In the genomic region with DNA sequence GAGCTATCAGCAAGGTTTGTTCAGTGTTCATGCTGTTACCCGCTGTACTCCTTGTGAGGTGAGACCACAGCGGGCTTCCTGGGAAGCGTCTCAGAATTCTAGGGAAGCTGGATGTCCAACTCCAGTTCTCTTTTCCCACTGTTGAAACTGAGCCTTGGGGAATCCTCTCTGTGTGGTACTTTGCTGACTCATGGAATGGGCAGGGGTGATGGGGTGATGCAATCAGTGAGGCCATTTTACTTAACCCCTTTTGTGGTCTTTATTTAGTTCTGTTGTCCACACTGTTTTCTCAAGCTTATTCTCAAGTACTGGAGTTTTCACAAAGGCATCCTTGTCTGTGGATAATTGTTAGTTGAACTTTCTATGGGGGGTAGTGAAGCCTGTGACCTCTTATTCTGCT, we compare ENCODE assay signal across 29 cellular contexts. TPM values are rescaled to one million over a fixed set of nuclear protein-coding genes. Genes with fewer than 3 reads are reported as not detected.
"Had no signal": no experiment of that assay in that cellular context is flagged by ENCODE, and none has a peak within 500 bp of the region (broad histone marks: within the 10 kb centered on the region; RNA-seq: fewer than 3 reads in every experiment).

No MANE protein-coding gene starts in this region.

- H3K36me3 ChIP-seq: adrenal gland, ascending aorta, brain microvascular endothelial cell, esophagus muscularis mucosa, gastrocnemius medialis, left ventricle myocardium inferior, neutrophil, right lobe of liver, transverse colon had no signal

- H3K4me1 Mint-ChIP-seq: activated naive CD8-positive, alpha-beta T cell treated with anti-CD3 and anti-CD28 coated beads for 36 hours; nephron had no signal

- H3K27me3 ChIP-seq: adrenal gland, ascending aorta, brain microvascular endothelial cell, esophagus muscularis mucosa, gastrocnemius medialis, neutrophil, right lobe of liver, testis, transverse colon had no signal

- H3K9me3 Mint-ChIP-seq: T-helper 2 cell treated with Interferon-gamma antibody and Interleukin-4, amounts not matched to agents 5 μg/mL and 100 μg/mL, for 36 hours had no signal

- ATAC-seq: gastrocnemius medialis; right lobe of liver; stimulated activated naive CD8-positive, alpha-beta T cell treated with anti-CD3 and anti-CD28 coated beads, Interleukin-15, Interleukin-2, amounts not matched to agents 100 U/mL and 50 U/mL, for 24 hours had no signal

- H3K27ac Mint-ChIP-seq: activated naive CD4-positive, alpha-beta T cell treated with anti-CD3 and anti-CD28 coated beads for 36 hours; activated naive CD8-positive, alpha-beta T cell treated with anti-CD3 and anti-CD28 coated beads for 36 hours; endodermal cell; nephron; T-helper 2 cell treated with Interferon-gamma antibody and Interleukin-4, amounts not matched to agents 5 μg/mL and 100 μg/mL, for 36 hours had no signal

- H3K4me3 Mint-ChIP-seq: activated naive CD4-positive, alpha-beta T cell treated with anti-CD3 and anti-CD28 coated beads for 36 hours; activated naive CD8-positive, alpha-beta T cell treated with anti-CD3 and anti-CD28 coated beads for 36 hours; endodermal cell; nephron; T-helper 2 cell treated with Interferon-gamma antibody and Interleukin-4, amounts not matched to agents 5 μg/mL and 100 μg/mL, for 36 hours had no signal

- DNase-seq: activated CD4-positive, alpha-beta T cell treated with anti-CD3 and anti-CD28 coated beads for 4 hours; activated CD4-positive, alpha-beta T cell treated with anti-CD3 and anti-CD28 coated beads, Interleukin-2, amount 50 U/mL, for 4 hours; activated effector memory CD4-positive, alpha-beta T cell treated with Interleukin-2 at 50 U/mL for 16 hours; activated naive CD4-positive, alpha-beta T cell treated with anti-CD3 and anti-CD28 coated beads for 36 hours; activated naive CD8-positive, alpha-beta T cell treated with anti-CD3 and anti-CD28 coated beads for 36 hours; activated T-cell treated with anti-CD3 and anti-CD28 coated beads for 4 hours; adrenal gland; brain microvascular endothelial cell; central memory CD4-positive, alpha-beta T cell; endodermal cell; gastrocnemius medialis; glutamatergic neuron; islet precursor cell; left ventricle myocardium inferior; right lobe of liver; stimulated activated CD4-positive, alpha-beta T cell treated with anti-CD3 and anti-CD28 coated beads, Interleukin-12 subunit alpha, Interleukin-12 subunit beta, amount 100 ng/mL, for 4 hours; stimulated activated CD4-positive, alpha-beta T cell treated with anti-CD3 and anti-CD28 coated beads, Interleukin-4, amount 100 ng/mL, for 1 hour; stimulated activated naive CD8-positive, alpha-beta T cell treated with anti-CD3 and anti-CD28 coated beads, Interleukin-15, Interleukin-2, amounts not matched to agents 100 U/mL and 50 U/mL, for 24 hours; T-helper 1 cell; testis; transverse colon had no signal

- H3K4me1 ChIP-seq: adrenal gland, ascending aorta, esophagus muscularis mucosa, gastrocnemius medialis, left ventricle myocardium inferior, right lobe of liver, testis, transverse colon had no signal

- H3K4me3 ChIP-seq: adrenal gland, ascending aorta, esophagus muscularis mucosa, gastrocnemius medialis, left ventricle myocardium inferior, right lobe of liver, skin epidermis, testis, transverse colon had no signal

- H3K36me3 Mint-ChIP-seq: activated naive CD8-positive, alpha-beta T cell treated with anti-CD3 and anti-CD28 coated beads for 36 hours had no signal

- H3K27ac ChIP-seq: adrenal gland, ascending aorta, brain microvascular endothelial cell, esophagus muscularis mucosa, gastrocnemius medialis, left ventricle myocardium inferior, neutrophil, right lobe of liver, skin epidermis, testis, transverse colon had no signal

RNA-seq across cellular contexts. Expression of gene ACKR1, which starts 42.6 kb away (rescaled TPM):
- total RNA-seq: activated naive CD4-positive, alpha-beta T cell treated with anti-CD3 and anti-CD28 coated beads for 36 hours; activated naive CD8-positive, alpha-beta T cell treated with anti-CD3 and anti-CD28 coated beads for 36 hours; endodermal cell; lung microvascular endothelial cell; osteocyte had no signal

RNA-seq across cellular contexts. Expression of gene FCER1A, which starts 54.9 kb away (rescaled TPM):
- total RNA-seq: activated naive CD4-positive, alpha-beta T cell treated with anti-CD3 and anti-CD28 coated beads for 36 hours; activated naive CD8-positive, alpha-beta T cell treated with anti-CD3 and anti-CD28 coated beads for 36 hours; ascending aorta; endodermal cell; gastrocnemius medialis; lung microvascular endothelial cell; osteocyte had no signal
